In the genomic region with DNA sequence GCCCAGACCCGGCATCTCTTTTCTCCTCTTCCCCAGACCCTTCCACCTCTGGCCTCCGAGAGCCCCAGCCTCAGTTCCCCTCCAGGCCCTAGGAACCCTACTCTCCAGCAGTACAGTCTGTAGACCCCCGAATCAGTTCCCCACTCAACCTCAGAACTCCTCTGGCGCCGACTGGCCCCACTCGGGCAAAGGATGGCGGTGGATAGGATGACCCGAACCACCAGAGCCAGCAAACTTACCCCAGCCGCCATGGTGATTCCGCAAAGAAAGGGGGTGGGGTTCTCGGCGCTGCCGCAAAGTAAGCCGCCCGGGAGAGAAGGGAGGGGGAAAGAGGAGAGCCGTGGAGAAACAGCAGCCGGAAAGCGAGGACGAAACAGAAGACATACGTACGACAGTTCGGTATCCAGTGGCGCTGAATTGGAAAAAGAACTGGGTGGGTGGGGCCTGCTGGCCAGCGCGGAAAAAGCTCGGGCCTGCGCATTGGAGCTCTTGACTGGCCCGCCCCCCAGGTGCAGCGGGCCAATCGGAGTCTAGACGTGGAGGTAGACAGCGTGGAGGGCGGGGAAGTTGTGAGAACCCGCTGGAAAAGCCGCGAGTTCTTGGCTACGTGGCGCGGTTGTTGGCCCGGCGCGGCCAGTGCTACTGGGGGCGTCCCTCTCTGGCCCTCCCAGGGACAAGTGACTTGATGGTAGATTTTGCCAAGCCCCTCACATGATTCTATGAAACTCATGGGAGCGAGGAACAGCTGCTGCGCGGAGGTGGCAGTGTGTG, we compare ENCODE assay signal across 1 cellular context.
TF ChIP-seq lines count a peak whose summit lies in the region.

A gene with protein sequence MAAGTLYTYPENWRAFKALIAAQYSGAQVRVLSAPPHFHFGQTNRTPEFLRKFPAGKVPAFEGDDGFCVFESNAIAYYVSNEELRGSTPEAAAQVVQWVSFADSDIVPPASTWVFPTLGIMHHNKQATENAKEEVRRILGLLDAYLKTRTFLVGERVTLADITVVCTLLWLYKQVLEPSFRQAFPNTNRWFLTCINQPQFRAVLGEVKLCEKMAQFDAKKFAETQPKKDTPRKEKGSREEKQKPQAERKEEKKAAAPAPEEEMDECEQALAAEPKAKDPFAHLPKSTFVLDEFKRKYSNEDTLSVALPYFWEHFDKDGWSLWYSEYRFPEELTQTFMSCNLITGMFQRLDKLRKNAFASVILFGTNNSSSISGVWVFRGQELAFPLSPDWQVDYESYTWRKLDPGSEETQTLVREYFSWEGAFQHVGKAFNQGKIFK (minus strand): TSS at position 300 of the 771 bp plus-strand sequence. CDS start 49 bp downstream, at position 251.

TF ChIP-seq in H1, 55 proteins besides CTCF, POLR2A, EP300 and RAD21 (continued from another document):
- TF ChIP-seq, protein P1, sequence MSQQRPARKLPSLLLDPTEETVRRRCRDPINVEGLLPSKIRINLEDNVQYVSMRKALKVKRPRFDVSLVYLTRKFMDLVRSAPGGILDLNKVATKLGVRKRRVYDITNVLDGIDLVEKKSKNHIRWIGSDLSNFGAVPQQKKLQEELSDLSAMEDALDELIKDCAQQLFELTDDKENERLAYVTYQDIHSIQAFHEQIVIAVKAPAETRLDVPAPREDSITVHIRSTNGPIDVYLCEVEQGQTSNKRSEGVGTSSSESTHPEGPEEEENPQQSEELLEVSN (IDR thresholded peaks at IDR 0.05): no peak
- no peak for TF ChIP-seq TEAD4 (IDR thresholded peaks at IDR 0.05; ENCODE audit: low read depth, low read length)
- no peak for TF ChIP-seq GABPA (IDR thresholded peaks at IDR 0.05; ENCODE audit: borderline replicate concordance, insufficient read depth, low read length)
- no peak for TF ChIP-seq SIX5 (IDR thresholded peaks at IDR 0.05; ENCODE audit: low read depth, low read length)
- no peak for TF ChIP-seq POU5F1 (IDR thresholded peaks at IDR 0.05; ENCODE audit: low read depth, low read length)
TF ChIP-seq in H1: peak in this region for 20.
